ENCODE assay signal across 2 cellular contexts in the genomic region with DNA sequence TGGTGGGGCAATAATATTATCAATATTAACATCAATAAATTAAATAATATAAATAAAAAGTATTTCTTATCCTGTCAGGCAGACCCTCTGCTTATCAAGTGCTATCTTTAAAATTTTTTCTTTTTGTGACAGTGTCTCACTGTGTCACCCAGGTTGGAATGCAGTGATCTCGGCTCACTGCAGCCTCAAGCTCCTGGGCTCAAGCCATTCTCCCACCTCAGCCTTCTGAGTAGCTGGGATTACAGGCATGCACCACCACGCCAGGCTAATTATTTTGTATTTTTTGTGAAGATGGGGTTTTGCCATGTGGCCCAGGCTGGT.
TF ChIP-seq lines count a peak whose summit lies in the region.

No MANE protein-coding gene starts in this region.

TF ChIP-seq in A549, 52 proteins besides CTCF, POLR2A, EP300 and RAD21 (continued from another document):
- TF ChIP-seq, protein P1, sequence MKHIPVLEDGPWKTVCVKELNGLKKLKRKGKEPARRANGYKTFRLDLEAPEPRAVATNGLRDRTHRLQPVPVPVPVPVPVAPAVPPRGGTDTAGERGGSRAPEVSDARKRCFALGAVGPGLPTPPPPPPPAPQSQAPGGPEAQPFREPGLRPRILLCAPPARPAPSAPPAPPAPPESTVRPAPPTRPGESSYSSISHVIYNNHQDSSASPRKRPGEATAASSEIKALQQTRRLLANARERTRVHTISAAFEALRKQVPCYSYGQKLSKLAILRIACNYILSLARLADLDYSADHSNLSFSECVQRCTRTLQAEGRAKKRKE (CRISPR knock-in tag; IDR thresholded peaks at IDR 0.05; ENCODE audit: low read depth): no peak
- TF ChIP-seq NR3C1 (IDR thresholded peaks at IDR 0.05) (no peak), HDAC2 (IDR thresholded peaks at IDR 0.05) (no peak), ZFP36 (IDR thresholded peaks at IDR 0.05; ENCODE audit: borderline replicate concordance, partially characterized antibody) (no peak), POLR2AphosphoS2 (conservative IDR thresholded peaks at IDR 0.05; ENCODE audit: low read length) (no peak), NFE2L2 (conservative IDR thresholded peaks at IDR 0.05; ENCODE audit: low read length) (no peak), CHD4 (IDR thresholded peaks at IDR 0.05; ENCODE audit: borderline replicate concordance) (no peak), SREBF2 (IDR thresholded peaks at IDR 0.05) (no peak), NPAS2 (CRISPR knock-in tag; IDR thresholded peaks at IDR 0.05; ENCODE audit: borderline replicate concordance) (no peak)
- TF ChIP-seq, protein P2, sequence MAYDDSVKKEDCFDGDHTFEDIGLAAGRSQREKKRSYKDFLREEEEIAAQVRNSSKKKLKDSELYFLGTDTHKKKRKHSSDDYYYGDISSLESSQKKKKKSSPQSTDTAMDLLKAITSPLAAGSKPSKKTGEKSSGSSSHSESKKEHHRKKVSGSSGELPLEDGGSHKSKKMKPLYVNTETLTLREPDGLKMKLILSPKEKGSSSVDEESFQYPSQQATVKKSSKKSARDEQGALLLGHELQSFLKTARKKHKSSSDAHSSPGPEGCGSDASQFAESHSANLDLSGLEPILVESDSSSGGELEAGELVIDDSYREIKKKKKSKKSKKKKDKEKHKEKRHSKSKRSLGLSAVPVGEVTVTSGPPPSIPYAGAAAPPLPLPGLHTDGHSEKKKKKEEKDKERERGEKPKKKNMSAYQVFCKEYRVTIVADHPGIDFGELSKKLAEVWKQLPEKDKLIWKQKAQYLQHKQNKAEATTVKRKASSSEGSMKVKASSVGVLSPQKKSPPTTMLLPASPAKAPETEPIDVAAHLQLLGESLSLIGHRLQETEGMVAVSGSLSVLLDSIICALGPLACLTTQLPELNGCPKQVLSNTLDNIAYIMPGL (CRISPR knock-in tag; IDR thresholded peaks at IDR 0.05; ENCODE audit: borderline replicate concordance): no peak
- TF ChIP-seq, protein P3, sequence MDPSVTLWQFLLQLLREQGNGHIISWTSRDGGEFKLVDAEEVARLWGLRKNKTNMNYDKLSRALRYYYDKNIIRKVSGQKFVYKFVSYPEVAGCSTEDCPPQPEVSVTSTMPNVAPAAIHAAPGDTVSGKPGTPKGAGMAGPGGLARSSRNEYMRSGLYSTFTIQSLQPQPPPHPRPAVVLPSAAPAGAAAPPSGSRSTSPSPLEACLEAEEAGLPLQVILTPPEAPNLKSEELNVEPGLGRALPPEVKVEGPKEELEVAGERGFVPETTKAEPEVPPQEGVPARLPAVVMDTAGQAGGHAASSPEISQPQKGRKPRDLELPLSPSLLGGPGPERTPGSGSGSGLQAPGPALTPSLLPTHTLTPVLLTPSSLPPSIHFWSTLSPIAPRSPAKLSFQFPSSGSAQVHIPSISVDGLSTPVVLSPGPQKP (IDR thresholded peaks at IDR 0.05; ENCODE audit: low read depth, low read length): no peak
TF ChIP-seq in A549: peak in this region for 0.

TF ChIP-seq in WTC11, 78 proteins besides CTCF, POLR2A, EP300 and RAD21 (continued from another document):
- TF ChIP-seq, protein P4, sequence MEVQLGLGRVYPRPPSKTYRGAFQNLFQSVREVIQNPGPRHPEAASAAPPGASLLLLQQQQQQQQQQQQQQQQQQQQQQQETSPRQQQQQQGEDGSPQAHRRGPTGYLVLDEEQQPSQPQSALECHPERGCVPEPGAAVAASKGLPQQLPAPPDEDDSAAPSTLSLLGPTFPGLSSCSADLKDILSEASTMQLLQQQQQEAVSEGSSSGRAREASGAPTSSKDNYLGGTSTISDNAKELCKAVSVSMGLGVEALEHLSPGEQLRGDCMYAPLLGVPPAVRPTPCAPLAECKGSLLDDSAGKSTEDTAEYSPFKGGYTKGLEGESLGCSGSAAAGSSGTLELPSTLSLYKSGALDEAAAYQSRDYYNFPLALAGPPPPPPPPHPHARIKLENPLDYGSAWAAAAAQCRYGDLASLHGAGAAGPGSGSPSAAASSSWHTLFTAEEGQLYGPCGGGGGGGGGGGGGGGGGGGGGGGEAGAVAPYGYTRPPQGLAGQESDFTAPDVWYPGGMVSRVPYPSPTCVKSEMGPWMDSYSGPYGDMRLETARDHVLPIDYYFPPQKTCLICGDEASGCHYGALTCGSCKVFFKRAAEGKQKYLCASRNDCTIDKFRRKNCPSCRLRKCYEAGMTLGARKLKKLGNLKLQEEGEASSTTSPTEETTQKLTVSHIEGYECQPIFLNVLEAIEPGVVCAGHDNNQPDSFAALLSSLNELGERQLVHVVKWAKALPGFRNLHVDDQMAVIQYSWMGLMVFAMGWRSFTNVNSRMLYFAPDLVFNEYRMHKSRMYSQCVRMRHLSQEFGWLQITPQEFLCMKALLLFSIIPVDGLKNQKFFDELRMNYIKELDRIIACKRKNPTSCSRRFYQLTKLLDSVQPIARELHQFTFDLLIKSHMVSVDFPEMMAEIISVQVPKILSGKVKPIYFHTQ (CRISPR knock-in tag; IDR thresholded peaks at IDR 0.05): no peak
- TF ChIP-seq ATF1 (CRISPR knock-in tag; IDR thresholded peaks at IDR 0.05): no peak
- TF ChIP-seq, protein P5, sequence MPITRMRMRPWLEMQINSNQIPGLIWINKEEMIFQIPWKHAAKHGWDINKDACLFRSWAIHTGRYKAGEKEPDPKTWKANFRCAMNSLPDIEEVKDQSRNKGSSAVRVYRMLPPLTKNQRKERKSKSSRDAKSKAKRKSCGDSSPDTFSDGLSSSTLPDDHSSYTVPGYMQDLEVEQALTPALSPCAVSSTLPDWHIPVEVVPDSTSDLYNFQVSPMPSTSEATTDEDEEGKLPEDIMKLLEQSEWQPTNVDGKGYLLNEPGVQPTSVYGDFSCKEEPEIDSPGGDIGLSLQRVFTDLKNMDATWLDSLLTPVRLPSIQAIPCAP (CRISPR knock-in tag; IDR thresholded peaks at IDR 0.05): no peak
